20 cellular contexts compared by ENCODE assay signal in the genomic region with DNA sequence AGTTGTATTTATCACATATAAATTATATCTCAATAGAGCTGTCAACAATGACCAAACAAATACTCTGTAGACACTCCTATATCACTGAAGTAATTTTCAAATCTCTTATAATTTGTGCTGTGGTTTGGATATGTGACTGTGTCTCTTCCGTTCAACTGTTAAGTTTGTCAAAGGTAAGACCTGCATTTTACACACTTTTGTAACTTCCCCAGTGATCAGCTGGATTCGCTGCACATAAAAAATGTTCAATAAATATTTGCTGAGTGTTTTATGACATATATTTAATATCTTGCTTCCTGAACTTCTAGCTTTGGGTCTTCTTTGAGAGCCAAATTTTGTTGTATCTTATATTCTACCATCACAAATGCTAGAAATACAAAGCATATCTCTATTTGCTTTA. TPM values are rescaled to one million over a fixed set of nuclear protein-coding genes. Genes with fewer than 3 reads are reported as not detected.
DNase-seq lines count a peak whose midpoint lies in the region; ATAC-seq and TF ChIP-seq lines count a peak whose summit lies in the region.
"Had no signal": no experiment of that assay in that cellular context is flagged by ENCODE, and none has a peak within 500 bp of the region (broad histone marks: within the 10 kb centered on the region; RNA-seq: fewer than 3 reads in every experiment).

No MANE protein-coding gene starts in this region.

- intact Hi-C loops in left colon (cut with DNase I, micrococcal nuclease) (no loop called here), head of caudate nucleus (cut with DNase I) (no loop called here)

- H3K9me2 ChIP-seq in OCI-LY1 (ENCODE audit: low read depth, low read length) = no peaks in the 10 kb centered on the region

- H3K27ac ChIP-seq in 22Rv1 = peak overlapping the region; percentile 40
- peak overlapping the region; percentile 94 for H3K27ac ChIP-seq in C4-2B
- peak overlapping the region; percentile 81 for H3K27ac ChIP-seq in OCI-LY1 (ENCODE audit: low read depth, low read length, poor library complexity, severe bottlenecking)
- H3K27ac ChIP-seq: BLaER1, GM23248 had no signal

- no peak overlapping the region for H3K9ac ChIP-seq in OCI-LY1 (ENCODE audit: low read length)
- H3K9ac ChIP-seq: BLaER1, GM23248 had no signal

- no peaks in the 10 kb centered on the region for H3F3A ChIP-seq in OCI-LY1 (ENCODE audit: insufficient read depth, low read length)

- H3K27ac Mint-ChIP-seq in immature natural killer cell (no peak overlapping the region), type B pancreatic cell (no peak overlapping the region)
- H3K27ac Mint-ChIP-seq: B cell; CD4-positive, alpha-beta T cell; CD8-positive, alpha-beta memory T cell had no signal

- peaks cover 37% of the 10 kb centered on the region for H3K4me1 ChIP-seq in OCI-LY1 (ENCODE audit: insufficient read depth, low read length, severe bottlenecking)

- H3K4me3 Mint-ChIP-seq in immature natural killer cell (no peak overlapping the region), type B pancreatic cell (no peak overlapping the region)
- H3K4me3 Mint-ChIP-seq: B cell; CD14-positive monocyte; CD4-positive, alpha-beta T cell; CD8-positive, alpha-beta memory T cell had no signal

- no peak overlapping the region for H2AFZ ChIP-seq in OCI-LY1 (ENCODE audit: low read length)
- H2AFZ ChIP-seq: GM23248 had no signal

- no peaks in the 10 kb centered on the region for H3K27me3 ChIP-seq in OCI-LY1 (ENCODE audit: insufficient read depth, low read length)
- H3K27me3 ChIP-seq: BLaER1 had no signal

- no peak overlapping the region for H3K4me2 ChIP-seq in OCI-LY1 (ENCODE audit: low read length)
- H3K4me2 ChIP-seq: BLaER1 had no signal

- H3K36me3 Mint-ChIP-seq in immature natural killer cell (no peaks in the 10 kb centered on the region), type B pancreatic cell (no peaks in the 10 kb centered on the region)
- H3K36me3 Mint-ChIP-seq: CD14-positive monocyte had no signal

- H3K36me3 ChIP-seq in OCI-LY1 (ENCODE audit: insufficient read depth, low read length) = no peaks in the 10 kb centered on the region
- H3K36me3 ChIP-seq: BLaER1 had no signal

- H3K79me2 ChIP-seq in OCI-LY1 (ENCODE audit: insufficient read depth, low read length) = no peaks in the 10 kb centered on the region

- TF ChIP-seq CTCF in 22Rv1 (IDR thresholded peaks at IDR 0.05) = no peak
- no peak for TF ChIP-seq CTCF in C4-2B (conservative IDR thresholded peaks at IDR 0.05)
- no peak for TF ChIP-seq CTCF in OCI-LY1 (IDR thresholded peaks at IDR 0.05; ENCODE audit: low read length)
- TF ChIP-seq CTCF in type B pancreatic cell (conservative IDR thresholded peaks at IDR 0.05) = no peak

- no peaks in the 10 kb centered on the region for H4K20me1 ChIP-seq in OCI-LY1 (ENCODE audit: insufficient read depth, low read length)
- H4K20me1 ChIP-seq: BLaER1 had no signal

- no peak overlapping the region for H3K4me3 ChIP-seq in OCI-LY1 (ENCODE audit: low read depth, low read length, poor library complexity, severe bottlenecking)
- H3K4me3 ChIP-seq: BLaER1, GM23248 had no signal

- peak; percentile 29 for ATAC-seq in left colon
- ATAC-seq in HG03135 (IDR thresholded peaks at IDR 0.05; ENCODE audit: unreplicated experiment) = no peak

- H3K9me3 Mint-ChIP-seq in immature natural killer cell = no peaks in the 10 kb centered on the region
- H3K9me3 Mint-ChIP-seq in type B pancreatic cell = no peaks in the 10 kb centered on the region
- H3K9me3 Mint-ChIP-seq: CD4-positive, alpha-beta T cell; CD8-positive, alpha-beta memory T cell had no signal

- DNase-seq in left colon (no peak), head of caudate nucleus (no peak), immature natural killer cell (no peak), type B pancreatic cell (ENCODE audit: extremely low spot score, unreplicated experiment) (no peak)
- DNase-seq: Calu3; CD4-positive, alpha-beta T cell; CD8-positive, alpha-beta memory T cell; DMS79; EL; GDM1; GM23248; H7; HCEC 1CT had no signal

- H3K27me3 Mint-ChIP-seq in immature natural killer cell (ENCODE audit: low read depth in 3 of 3) (peaks cover 0 to 6% (median 0%) of the 10 kb centered on the region in 3 donors), type B pancreatic cell (no peaks in the 10 kb centered on the region)

- no peaks in the 10 kb centered on the region for H3K4me1 Mint-ChIP-seq in immature natural killer cell
- H3K4me1 Mint-ChIP-seq in type B pancreatic cell (ENCODE audit: unreplicated experiment) = no peaks in the 10 kb centered on the region
- H3K4me1 Mint-ChIP-seq: B cell; CD8-positive, alpha-beta memory T cell had no signal

- H3K9me3 ChIP-seq in OCI-LY1 (ENCODE audit: low read length) = no peaks in the 10 kb centered on the region
- H3K9me3 ChIP-seq: BLaER1 had no signal

RNA-seq across cellular contexts. Expression of gene ROCK1, which starts 57.3 kb away (rescaled TPM):
- total RNA-seq in left colon (10 to 100 TPM; 35.8 to 36.7 TPM), type B pancreatic cell (ENCODE audit: low replicate concordance) (36.6 and 42.4 TPM in 2 replicates)
- 10 to 100 TPM; 15.3 to 56.7 (median 16.0) TPM for polyA plus RNA-seq in immature natural killer cell

Comparison
In these comparisons a context has a peak if more than half of its experiments do, and no peak if none do; other contexts are left out.
1. H3K27ac ChIP-seq: peak in every context shown above with its lines; median percentile 94 in C4-2B; 81 in OCI-LY1; 40 in 22Rv1.